In genomic region chr6:1075880-1076279, GRCh38 we compare ENCODE assay signal across 22 cellular contexts.
DNase-seq lines count a peak whose midpoint lies in the region; ATAC-seq and TF ChIP-seq lines count a peak whose summit lies in the region.
"Had no signal": no experiment of that assay in that cellular context is flagged by ENCODE, and none has a peak within 500 bp of the region (broad histone marks: within the 10 kb centered on the region; RNA-seq: fewer than 3 reads in every experiment).

No MANE protein-coding gene starts in this region.

- ATAC-seq in IMR-90 (ENCODE audit: low read depth) (no peak), left lobe of liver (peak; percentile 33), GM18502 (IDR thresholded peaks at IDR 0.05; ENCODE audit: poor library complexity, unreplicated experiment) (no peak)
- ATAC-seq: CD8-positive, alpha-beta T cell; GM12878 had no signal

- H2AK5ac ChIP-seq in IMR-90 (ENCODE audit: low read depth, low read length): no peak overlapping the region

- H4K91ac ChIP-seq in IMR-90 (ENCODE audit: insufficient read depth, low read depth, low read length): no peak overlapping the region

- peak overlapping the region; percentile 42; the same call in 1 of the 2 replicates for H2BK20ac ChIP-seq in IMR-90 (ENCODE audit: low read depth, low read length)

- dilution Hi-C loops in IMR-90 (cut with HindIII; ENCODE audit: low sequenced_read_pairs, unreplicated experiment): no loop called here

- H3K4me1 Mint-ChIP-seq in MCF 10A (ENCODE audit: insufficient read depth, unreplicated experiment): peaks cover 10% of the 10 kb centered on the region

- H3K27me3 ChIP-seq in IMR-90 (ENCODE audit: control insufficient read depth, insufficient read depth, low read length): peaks cover 5% of the 10 kb centered on the region; the same call in 1 of the 2 replicates
- H3K27me3 ChIP-seq in mucosa of stomach (ENCODE audit: control insufficient read depth, insufficient read depth, low read length): no peaks in the 10 kb centered on the region
- H3K27me3 ChIP-seq: BLaER1 had no signal

- H4K20me1 ChIP-seq in IMR-90 (ENCODE audit: insufficient read depth, low read length): no peaks in the 10 kb centered on the region
- H4K20me1 ChIP-seq: BLaER1 had no signal

- no peak overlapping the region for H2AFZ ChIP-seq in IMR-90 (replicated peaks; ENCODE audit: low read length, poor library complexity)

- no CpG with 5 or more reads among the region's 4 CpGs for WGBS in IMR-90 (ENCODE audit: extremely low coverage in 2 of 2, insufficient read length in 1 of 2), 2 experiments

- TF ChIP-seq RAD21 in IMR-90 (IDR thresholded peaks at IDR 0.05; ENCODE audit: low read length): no peak

- DNase-seq in IMR-90: no peak
- no peak for DNase-seq in left lobe of liver (ENCODE audit: low spot score)
- no peak for DNase-seq in MCF 10A (ENCODE audit: unreplicated experiment)
- DNase-seq in NCI-H774 (lab: John Stamatoyannopoulos, UW): no peak
- DNase-seq in NCI-H187 treated with DMSO at 0.1 percent for 48 hours (lab: John Stamatoyannopoulos, UW): no peak
- DNase-seq: 8988T; ACHN; BE2C; C1 segment of cervical spinal cord; CD4-positive, alpha-beta T cell; CD8-positive, alpha-beta T cell; DMS 273 treated with DMSO at 0.1 percent for 48 hours; DMS153; DMS53; DMS79; DND-41; EL; GDM1 had no signal

- no peaks in the 10 kb centered on the region for H3K36me3 ChIP-seq in IMR-90 (ENCODE audit: control insufficient read depth, insufficient read depth, low read length)
- H3K36me3 ChIP-seq in mucosa of stomach (ENCODE audit: control insufficient read depth, insufficient read depth, low read length): no peaks in the 10 kb centered on the region
- H3K36me3 ChIP-seq: BE2C, BLaER1 had no signal

- no peak for TF ChIP-seq POLR2A in IMR-90 (IDR thresholded peaks at IDR 0.05; ENCODE audit: low read depth, low read length)

- H3K9ac ChIP-seq in IMR-90 (ENCODE audit: low read depth, low read length) (no peak overlapping the region), mucosa of stomach (ENCODE audit: low read length) (peak overlapping the region; percentile 35)
- H3K9ac ChIP-seq: BLaER1 had no signal

- no peak overlapping the region for H3K56ac ChIP-seq in IMR-90 (ENCODE audit: extremely low read depth, insufficient read depth, low read length)

- H3K23ac ChIP-seq in IMR-90 (ENCODE audit: low read depth, low read length): no peak overlapping the region

- TF ChIP-seq CTCF in IMR-90 (conservative IDR thresholded peaks at IDR 0.05; ENCODE audit: low read depth, low read length) (no peak), MCF 10A (IDR thresholded peaks at IDR 0.05; ENCODE audit: unreplicated experiment) (no peak)

- H3K4me2 ChIP-seq in IMR-90 (ENCODE audit: low read depth, low read length): no peak overlapping the region; the same call in 1 of the 2 replicates
- H3K4me2 ChIP-seq: BLaER1 had no signal

- H3K79me1 ChIP-seq in IMR-90 (ENCODE audit: low read depth in 1 of 2, low read length in 2 of 2): no peaks in the 10 kb centered on the region

- H3K27ac Mint-ChIP-seq in MCF 10A (ENCODE audit: low read depth, unreplicated experiment): no peak overlapping the region
- H3K27ac Mint-ChIP-seq: CD4-positive, alpha-beta T cell; CD8-positive, alpha-beta T cell had no signal

- H3K27me3 Mint-ChIP-seq in MCF 10A (ENCODE audit: insufficient read depth, unreplicated experiment): no peaks in the 10 kb centered on the region

- peaks cover 7% of the 10 kb centered on the region; the same call in 1 of the 2 replicates for H3K4me1 ChIP-seq in IMR-90 (ENCODE audit: control insufficient read depth, insufficient read depth, low read length)
- peaks cover 64% of the 10 kb centered on the region for H3K4me1 ChIP-seq in mucosa of stomach (ENCODE audit: control insufficient read depth, insufficient read depth, low read length)
- H3K4me1 ChIP-seq: BE2C, BLaER1 had no signal

- H3K9me3 Mint-ChIP-seq in MCF 10A (ENCODE audit: unreplicated experiment): no peaks in the 10 kb centered on the region
- H3K9me3 Mint-ChIP-seq: CD4-positive, alpha-beta T cell; CD8-positive, alpha-beta T cell had no signal

- H3K14ac ChIP-seq in IMR-90 (replicated peaks; ENCODE audit: low read depth, low read length): no peak overlapping the region; the same call in 1 of the 2 replicates

- intact Hi-C loops in IMR-90 (cut with micrococcal nuclease) (no loop called here), MCF 10A (cut with micrococcal nuclease) (no loop called here)

- no TSS peak for BruUV-seq in IMR-90 (replicated peaks; lab: Mats Ljungman, UMichigan)
- no TSS peak for BruUV-seq in MCF 10A (replicated peaks; lab: Mats Ljungman, UMichigan)

- no peak overlapping the region for H2BK120ac ChIP-seq in IMR-90 (ENCODE audit: low read depth, low read length)

- POLR2A ChIA-PET in IMR-90 (lab: Charles Lee; ENCODE audit: unreplicated experiment): no interaction called here
- POLR2A ChIA-PET in MCF 10A (lab: Yijun Ruan, JAX): interaction anchor here (1.0 kb wide), 1 partner anchor 12 kb away, joined by 3 read pairs; no protein-coding TSS in a partner anchor

- H2BK5ac ChIP-seq in IMR-90 (ENCODE audit: low read depth, low read length, poor library complexity, severe bottlenecking): no peak overlapping the region

- no peak overlapping the region for H4K5ac ChIP-seq in IMR-90 (ENCODE audit: low read depth, low read length)

- H3K4me3 ChIP-seq in IMR-90 (ENCODE audit: insufficient read depth, low read depth, low read length) (no peak overlapping the region), mucosa of stomach (ENCODE audit: low read length) (no peak overlapping the region)
- H3K4me3 ChIP-seq: BLaER1, GM12878 had no signal

- CTCF ChIA-PET in IMR-90 (lab: Yijun Ruan, JAX) (interaction anchor here (0.6 kb wide), 1 partner anchor 13 kb away, joined by 3 read pairs; no protein-coding TSS in a partner anchor), MCF 10A (lab: Yijun Ruan, JAX) (interaction anchor here (0.6 kb wide), 1 partner anchor 53 kb away, joined by 6 read pairs; no protein-coding TSS in a partner anchor)

- no peaks in the 10 kb centered on the region for H3K9me3 ChIP-seq in IMR-90 (ENCODE audit: control insufficient read depth, insufficient read depth, low read length)
- H3K9me3 ChIP-seq in mucosa of stomach (ENCODE audit: control insufficient read depth, low read length): no peaks in the 10 kb centered on the region
- H3K9me3 ChIP-seq: BE2C had no signal

- no peak overlapping the region for H4K8ac ChIP-seq in IMR-90 (ENCODE audit: low read depth in 2 of 2, low read length in 2 of 2)

- H3K18ac ChIP-seq in IMR-90 (ENCODE audit: low read depth, low read length): no peak overlapping the region

- H3K9me1 ChIP-seq in IMR-90 (ENCODE audit: insufficient read depth, low read length): no peaks in the 10 kb centered on the region

- in situ Hi-C loops in IMR-90 (cut with MboI; ENCODE audit: low sequenced_read_pairs): no loop called here

- H3K4me3 Mint-ChIP-seq in MCF 10A (ENCODE audit: unreplicated experiment): no peak overlapping the region
- H3K4me3 Mint-ChIP-seq: CD4-positive, alpha-beta T cell; CD8-positive, alpha-beta T cell had no signal

- H3K36me3 Mint-ChIP-seq in MCF 10A (ENCODE audit: insufficient read depth, unreplicated experiment): no peaks in the 10 kb centered on the region
- H3K36me3 Mint-ChIP-seq: CD8-positive, alpha-beta T cell had no signal

- no peak overlapping the region for H2BK15ac ChIP-seq in IMR-90 (ENCODE audit: low read depth, low read length)

- no peak overlapping the region for H3K27ac ChIP-seq in IMR-90 (ENCODE audit: insufficient read depth, low read length)
- H3K27ac ChIP-seq: BLaER1 had no signal

- H3K4ac ChIP-seq in IMR-90 (ENCODE audit: low read depth, low read length): no peak overlapping the region

- no peak overlapping the region for H2AK9ac ChIP-seq in IMR-90 (replicated peaks; ENCODE audit: low read depth, low read length, poor library complexity)

TF ChIP-seq in IMR-90, 13 proteins besides CTCF, POLR2A, EP300 and RAD21:
- TF ChIP-seq USF2 (IDR thresholded peaks at IDR 0.05; ENCODE audit: low read depth, low read length): no peak
- no peak for TF ChIP-seq MXI1 (IDR thresholded peaks at IDR 0.05; ENCODE audit: borderline replicate concordance, low read depth, low read length)
- no peak for TF ChIP-seq CEBPB (IDR thresholded peaks at IDR 0.05; ENCODE audit: low read depth, low read length)
- TF ChIP-seq RCOR1 (IDR thresholded peaks at IDR 0.05; ENCODE audit: insufficient replicate concordance, low read length): no peak
- no peak for TF ChIP-seq ELK1 (IDR thresholded peaks at IDR 0.05; ENCODE audit: borderline replicate concordance, low read depth, low read length)
